Comparison of ENCODE assay signal across 13 cellular contexts in the genomic region with DNA sequence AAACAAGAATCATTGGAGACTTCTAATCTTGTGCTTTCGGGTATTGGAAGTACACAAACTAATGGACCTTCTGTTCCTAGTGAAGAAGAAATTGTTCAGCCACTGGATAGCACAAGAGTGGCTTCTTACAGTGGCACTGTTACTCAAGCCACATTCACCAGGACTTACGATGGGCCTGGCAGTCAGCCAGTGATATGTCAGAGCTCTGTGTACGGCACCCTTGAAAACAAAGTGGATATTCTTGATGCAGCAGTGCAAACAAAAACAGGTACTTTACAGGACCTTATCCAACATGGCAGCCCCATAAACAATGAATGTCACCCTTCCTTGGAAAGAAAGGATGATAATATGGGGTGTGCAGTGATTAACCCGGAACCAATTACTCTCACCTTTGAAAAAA.
"Had no signal": no experiment of that assay in that cellular context is flagged by ENCODE, and none has a peak within 500 bp of the region (broad histone marks: within the 10 kb centered on the region; RNA-seq: fewer than 3 reads in every experiment).

No MANE protein-coding gene starts in this region.

- H3K4me3 Mint-ChIP-seq: endodermal cell, immature natural killer cell, natural killer cell had no signal

- DNase-seq: activated T-cell treated with anti-CD3 and anti-CD28 coated beads for 4 hours; dermis blood vessel endothelial cell; endodermal cell; glutamatergic neuron; immature natural killer cell; natural killer cell; sigmoid colon; stimulated activated CD4-positive, alpha-beta T cell treated with anti-CD3 and anti-CD28 coated beads, Interleukin-2, amount 100 ng/mL, for 24 hours; stimulated activated naive CD4-positive, alpha-beta T cell; substantia nigra had no signal

- H3K27ac Mint-ChIP-seq: endodermal cell, progenitor cell of endocrine pancreas had no signal

- ATAC-seq: activated naive CD4-positive, alpha-beta T cell treated with anti-CD3 and anti-CD28 coated beads, Interleukin-2, amount 50 U/mL, for 72 hours; esophagus mucosa; natural killer cell had no signal

- H3K9me3 Mint-ChIP-seq: activated naive CD4-positive, alpha-beta T cell treated with anti-CD3 and anti-CD28 coated beads, Interleukin-2, amount 50 U/mL, for 72 hours; endodermal cell; immature natural killer cell; natural killer cell had no signal

- H3K27me3 Mint-ChIP-seq: progenitor cell of endocrine pancreas had no signal
